8 cellular contexts compared by ENCODE assay signal in genomic region chr6:7137335-7138106, GRCh38. TPM values are rescaled to one million over a fixed set of nuclear protein-coding genes. Genes with fewer than 3 reads are reported as not detected.
A peak's percentile ranks its signal among the peaks of the same experiment; 100 is the strongest.
DNase-seq lines count a peak whose midpoint lies in the region; ATAC-seq and TF ChIP-seq lines count a peak whose summit lies in the region.

No MANE protein-coding gene starts in this region.

- no peaks in the 10 kb centered on the region for H3K27me3 ChIP-seq in BLaER1

- H3K4me2 ChIP-seq in BLaER1, result peak overlapping the region; percentile 91

- H3K4me3 ChIP-seq in BLaER1 (peak overlapping the region; percentile 32), lower leg skin (ENCODE audit: low read depth, poor library complexity, severe bottlenecking) (no peak overlapping the region)

- H4K20me1 ChIP-seq in BLaER1, result peaks cover 95% of the 10 kb centered on the region

- H3K27me3 Mint-ChIP-seq in brain, result peaks cover 8% of the 10 kb centered on the region

- H3K27ac ChIP-seq in BLaER1, result peak overlapping the region; percentile 67

- H3K36me3 Mint-ChIP-seq in brain, result no peaks in the 10 kb centered on the region

- no peak for TF ChIP-seq CTCF in brain (conservative IDR thresholded peaks at IDR 0.05)
- no peak for TF ChIP-seq CTCF in lower leg skin (IDR thresholded peaks at IDR 0.05)
- TF ChIP-seq CTCF in omental fat pad (IDR thresholded peaks at IDR 0.05), result no peak

- peak overlapping the region; percentile 37 to 95 (median 74) for H3K27ac Mint-ChIP-seq in brain

- H3K4me1 Mint-ChIP-seq in brain, result peaks cover 63% of the 10 kb centered on the region

- H3K9ac ChIP-seq in BLaER1, result peak overlapping the region; percentile 61

- H3K9me3 ChIP-seq in BLaER1, result no peaks in the 10 kb centered on the region

- peaks cover 5% of the 10 kb centered on the region; the same call in 1 of the 2 replicates for H3K36me3 ChIP-seq in BLaER1

- DNase-seq in T-helper 9 cell, result peak; percentile 47
- peak; percentile 71 to 93 for DNase-seq in lower leg skin (ENCODE audit: low spot score in 2 of 2)
- peak; percentile 52 to 57 for DNase-seq in stimulated activated CD8-positive, alpha-beta memory T cell treated with anti-CD3 and anti-CD28 coated beads, Interleukin-15, amount 100 ng/mL, for 48 hours (ENCODE audit: low read depth in 2 of 2)
- DNase-seq in omental fat pad (ENCODE audit: low spot score), result no peak

- no peaks in the 10 kb centered on the region for H3K9me3 Mint-ChIP-seq in brain

- ATAC-seq in GM19438 (IDR thresholded peaks at IDR 0.05; ENCODE audit: low read depth, unreplicated experiment), result peak; percentile 49
- peak; percentile 33 for ATAC-seq in HG03558 (IDR thresholded peaks at IDR 0.05; ENCODE audit: extremely low read depth, unreplicated experiment)
- ATAC-seq in omental fat pad (ENCODE audit: low FRiP score), result no peak

- H3K4me3 Mint-ChIP-seq in brain, result peak overlapping the region; percentile 57 to 84 (median 76)

- no peak for TF ChIP-seq POLR2A in lower leg skin (IDR thresholded peaks at IDR 0.05)

- H3K4me1 ChIP-seq in BLaER1, result peaks cover 69% of the 10 kb centered on the region

- intact Hi-C loops in lower leg skin (cut with DNase I; ENCODE audit: low total_unique reads), result no loop called here

- WGBS in lower leg skin, 2 donors, result 6 to 8% methylated on average over 11 of the region's 11 CpGs

RNA-seq across cellular contexts. Expression of gene RREB1, which starts 29.8 kb away (rescaled TPM):
- 3.2 TPM for polyA plus RNA-seq in brain (ENCODE audit: insufficient read depth, low read depth, low replicate concordance)
- total RNA-seq in lower leg skin (10 to 100 TPM; 40.8 to 68.6 (median 54.4) TPM), omental fat pad (10 to 100 TPM; 24.9 to 48.1 (median 40.6) TPM)
